ENCODE assay signal across 17 cellular contexts in the genomic region with DNA sequence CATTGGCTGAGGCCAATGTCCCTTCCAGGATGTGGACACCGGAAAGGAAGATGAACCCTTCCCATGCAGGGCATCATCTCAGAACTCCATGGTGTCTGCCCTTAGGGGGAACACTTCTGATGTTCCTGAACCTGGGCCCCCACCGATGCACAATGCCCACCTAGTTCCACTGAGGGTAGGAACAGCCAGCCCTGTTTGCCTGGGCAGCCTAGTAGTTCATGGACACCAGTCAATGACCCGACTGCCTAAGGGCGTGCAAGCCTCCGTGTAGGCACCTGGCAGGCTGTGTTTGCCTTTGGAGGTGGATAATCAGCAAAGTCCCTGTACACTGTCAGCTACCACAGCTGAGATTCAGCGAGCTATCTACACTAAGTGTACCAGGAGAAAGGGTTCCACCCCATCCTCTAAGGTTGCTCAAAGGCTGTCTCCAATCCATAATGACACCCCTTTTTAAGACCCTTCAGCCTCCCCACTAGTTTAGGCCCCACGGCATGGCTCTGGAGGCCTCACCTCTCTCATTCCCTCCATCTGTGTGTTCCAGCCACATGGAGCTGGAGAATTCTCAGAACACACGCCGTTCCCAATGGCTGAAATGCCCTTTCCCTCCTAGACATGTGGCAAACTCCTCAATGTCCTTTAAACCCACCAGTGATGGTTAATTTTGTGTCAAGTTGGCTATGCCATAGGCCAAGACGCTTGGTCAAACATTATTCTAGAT.
DNase-seq lines count a peak whose midpoint lies in the region; ATAC-seq and FAIRE-seq lines count a peak whose summit lies in the region.
"Had no signal": no experiment of that assay in that cellular context is flagged by ENCODE, and none has a peak within 500 bp of the region (broad histone marks: within the 10 kb centered on the region; RNA-seq: fewer than 3 reads in every experiment).

No MANE protein-coding gene starts in this region.

- FAIRE-seq in urothelium cell line (lab: Jason Lieb, UNC) = peak; percentile 81

- peaks cover 51% of the 10 kb centered on the region for H3K4me1 Mint-ChIP-seq in activated T-cell treated with anti-CD3 and anti-CD28 coated beads, Interleukin-2, amount 50 U/mL, for 24 hours (ENCODE audit: low read depth)
- H3K4me1 Mint-ChIP-seq in activated T-cell treated with anti-CD3 and anti-CD28 coated beads, Interleukin-2, amount 50 U/mL, for 4 hours (ENCODE audit: low read depth) = peaks cover 14% of the 10 kb centered on the region
- H3K4me1 Mint-ChIP-seq in activated T-helper 1 cell treated with anti-CD3 and anti-CD28 coated beads, Interleukin-12 subunit alpha, Interleukin-12 subunit beta, Interleukin-2, Interleukin-4 antibody, amounts not matched to agents 30 ng/mL and 10 ng/mL and 1 ng/mL, durations not matched to agents 14 hours and 24 hours and 36 hours (ENCODE audit: low read depth) = peaks cover 52% of the 10 kb centered on the region
- peaks cover 13% of the 10 kb centered on the region for H3K4me1 Mint-ChIP-seq in memory B cell

- intact Hi-C loops in activated T-helper 1 cell treated with anti-CD3 and anti-CD28 coated beads, Interleukin-12 subunit alpha, Interleukin-12 subunit beta, Interleukin-2, Interleukin-4 antibody, amounts not matched to agents 30 ng/mL and 10 ng/mL and 1 ng/mL, durations not matched to agents 14 hours and 24 hours and 36 hours (cut with micrococcal nuclease) = no loop called here

- no peak for ATAC-seq in activated T-cell treated with anti-CD3 and anti-CD28 coated beads, Interleukin-2, amount 50 U/mL, for 4 hours
- ATAC-seq in memory B cell (ENCODE audit: low read depth) = no peak

- DNase-seq in activated T-cell treated with anti-CD3 and anti-CD28 coated beads, Interleukin-2, amount 50 U/mL, for 24 hours = peak; percentile 23
- DNase-seq in activated T-cell treated with anti-CD3 and anti-CD28 coated beads, Interleukin-2, amount 50 U/mL, for 4 hours = no peak
- DNase-seq in activated T-helper 1 cell treated with anti-CD3 and anti-CD28 coated beads, Interleukin-12 subunit alpha, Interleukin-12 subunit beta, Interleukin-2, Interleukin-4 antibody, amounts not matched to agents 30 ng/mL and 10 ng/mL and 1 ng/mL, durations not matched to agents 14 hours and 24 hours and 36 hours (ENCODE audit: low spot score) = no peak
- DNase-seq in memory B cell (ENCODE audit: low spot score in 2 of 2) (no peak), urothelium cell line (ENCODE audit: low spot score) (no peak), epidermal melanocyte (ENCODE audit: insufficient read length, low spot score) (no peak), nucleus accumbens (lab: John Stamatoyannopoulos, UW) (no peak)
- DNase-seq: BE2C, IMR-90, NCI-H1092 treated with DMSO at 0.1 percent for 48 hours, NCI-H146, NCI-H2029, NCI-H2227 treated with DMSO at 0.1 percent for 48 hours, NCI-H510A, NCI-H748 treated with DMSO at 0.1 percent for 48 hours, PC-9, RPMI8226 had no signal

- H3K9me3 Mint-ChIP-seq in activated T-cell treated with anti-CD3 and anti-CD28 coated beads, Interleukin-2, amount 50 U/mL, for 24 hours = no peaks in the 10 kb centered on the region
- H3K9me3 Mint-ChIP-seq in activated T-cell treated with anti-CD3 and anti-CD28 coated beads, Interleukin-2, amount 50 U/mL, for 4 hours = no peaks in the 10 kb centered on the region
- no peaks in the 10 kb centered on the region for H3K9me3 Mint-ChIP-seq in activated T-helper 1 cell treated with anti-CD3 and anti-CD28 coated beads, Interleukin-12 subunit alpha, Interleukin-12 subunit beta, Interleukin-2, Interleukin-4 antibody, amounts not matched to agents 30 ng/mL and 10 ng/mL and 1 ng/mL, durations not matched to agents 14 hours and 24 hours and 36 hours
- no peaks in the 10 kb centered on the region for H3K9me3 Mint-ChIP-seq in memory B cell

- H3K27ac Mint-ChIP-seq in activated T-cell treated with anti-CD3 and anti-CD28 coated beads, Interleukin-2, amount 50 U/mL, for 24 hours = no peak overlapping the region
- peak overlapping the region; percentile 27 for H3K27ac Mint-ChIP-seq in activated T-helper 1 cell treated with anti-CD3 and anti-CD28 coated beads, Interleukin-12 subunit alpha, Interleukin-12 subunit beta, Interleukin-2, Interleukin-4 antibody, amounts not matched to agents 30 ng/mL and 10 ng/mL and 1 ng/mL, durations not matched to agents 14 hours and 24 hours and 36 hours
- H3K27ac Mint-ChIP-seq in memory B cell = peak overlapping the region; percentile 28

- peaks cover 94% of the 10 kb centered on the region for H3K36me3 Mint-ChIP-seq in activated T-cell treated with anti-CD3 and anti-CD28 coated beads, Interleukin-2, amount 50 U/mL, for 24 hours (ENCODE audit: low read depth)
- peaks cover 42% of the 10 kb centered on the region for H3K36me3 Mint-ChIP-seq in activated T-cell treated with anti-CD3 and anti-CD28 coated beads, Interleukin-2, amount 50 U/mL, for 4 hours (ENCODE audit: insufficient read depth)
- peaks cover 54% of the 10 kb centered on the region for H3K36me3 Mint-ChIP-seq in activated T-helper 1 cell treated with anti-CD3 and anti-CD28 coated beads, Interleukin-12 subunit alpha, Interleukin-12 subunit beta, Interleukin-2, Interleukin-4 antibody, amounts not matched to agents 30 ng/mL and 10 ng/mL and 1 ng/mL, durations not matched to agents 14 hours and 24 hours and 36 hours (ENCODE audit: low read depth)
- H3K36me3 Mint-ChIP-seq in memory B cell = peaks cover 11% of the 10 kb centered on the region

- H3K27me3 Mint-ChIP-seq in activated T-cell treated with anti-CD3 and anti-CD28 coated beads, Interleukin-2, amount 50 U/mL, for 24 hours = no peaks in the 10 kb centered on the region
- H3K27me3 Mint-ChIP-seq in activated T-cell treated with anti-CD3 and anti-CD28 coated beads, Interleukin-2, amount 50 U/mL, for 4 hours (ENCODE audit: low read depth) = no peaks in the 10 kb centered on the region
- H3K27me3 Mint-ChIP-seq in activated T-helper 1 cell treated with anti-CD3 and anti-CD28 coated beads, Interleukin-12 subunit alpha, Interleukin-12 subunit beta, Interleukin-2, Interleukin-4 antibody, amounts not matched to agents 30 ng/mL and 10 ng/mL and 1 ng/mL, durations not matched to agents 14 hours and 24 hours and 36 hours (ENCODE audit: insufficient read depth) = no peaks in the 10 kb centered on the region
- H3K27me3 Mint-ChIP-seq in memory B cell = no peaks in the 10 kb centered on the region

- no peak overlapping the region for H3K4me3 Mint-ChIP-seq in activated T-cell treated with anti-CD3 and anti-CD28 coated beads, Interleukin-2, amount 50 U/mL, for 24 hours
- H3K4me3 Mint-ChIP-seq in activated T-cell treated with anti-CD3 and anti-CD28 coated beads, Interleukin-2, amount 50 U/mL, for 4 hours = no peak overlapping the region
- no peak overlapping the region for H3K4me3 Mint-ChIP-seq in activated T-helper 1 cell treated with anti-CD3 and anti-CD28 coated beads, Interleukin-12 subunit alpha, Interleukin-12 subunit beta, Interleukin-2, Interleukin-4 antibody, amounts not matched to agents 30 ng/mL and 10 ng/mL and 1 ng/mL, durations not matched to agents 14 hours and 24 hours and 36 hours
- no peak overlapping the region for H3K4me3 Mint-ChIP-seq in memory B cell
